Comparison of ENCODE assay signal across 8 cellular contexts in the genomic region with DNA sequence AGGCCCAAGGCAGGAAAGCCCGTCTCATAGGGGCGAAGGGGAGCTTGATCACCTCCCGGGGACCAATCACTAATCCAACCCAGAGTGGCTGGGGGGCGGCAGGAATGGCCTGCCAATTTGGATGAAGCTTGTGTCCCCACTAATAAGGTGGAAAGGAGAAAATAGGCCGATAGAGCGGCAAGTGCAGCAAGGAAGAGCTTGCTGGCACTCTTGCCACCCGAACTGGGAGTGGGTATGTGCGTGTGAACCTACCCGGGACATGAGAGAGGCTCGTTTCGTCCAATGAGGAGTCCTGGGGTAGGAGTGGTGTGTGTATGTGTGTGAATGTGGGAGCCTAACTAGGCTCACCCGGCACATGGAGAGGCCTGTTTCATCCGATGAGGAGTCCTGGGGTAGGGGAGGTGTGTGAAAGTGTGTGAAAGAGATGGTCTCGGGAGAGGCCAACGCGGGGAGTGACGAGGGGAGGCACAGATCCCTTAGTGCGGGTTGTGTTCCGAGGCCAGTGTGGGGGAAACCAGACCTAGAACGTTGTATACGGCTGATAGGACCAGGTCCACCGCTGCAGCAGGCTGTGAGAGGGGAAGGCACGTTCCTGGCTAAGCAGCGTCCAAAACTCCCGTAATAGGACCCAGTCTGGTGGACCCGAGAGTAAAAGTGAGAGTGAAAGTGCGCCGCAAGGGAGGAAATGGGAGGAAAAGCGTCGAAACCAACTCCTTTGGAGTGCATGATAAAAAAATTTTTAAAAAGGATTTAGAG. TPM values are rescaled to one million over a fixed set of nuclear protein-coding genes. Genes with fewer than 3 reads are reported as not detected.
DNase-seq lines count a peak whose midpoint lies in the region; ATAC-seq, FAIRE-seq and TF ChIP-seq lines count a peak whose summit lies in the region.

No MANE protein-coding gene starts in this region.

- no peaks in the 10 kb centered on the region for H4K20me1 ChIP-seq in Karpas-422 (ENCODE audit: insufficient read depth, low read depth, low read length)

- POLR2A ChIA-PET in AG04450 (lab: Yijun Ruan, JAX) = interaction anchor here (1.6 to 1.8 kb wide), 2 partner anchors 52 to 55 kb away, joined by 4 to 10 read pairs; partner anchors contain the start of genes HADHA and HADHB

- CTCF ChIA-PET in AG04450 (lab: Charles Lee) = no interaction called here

- 14 to 15% methylated on average over 30 of the region's 30 CpGs for WGBS in pancreas, 2 donors

- no peaks in the 10 kb centered on the region for H3K27me3 ChIP-seq in AG04450 (ENCODE audit: control insufficient read depth, insufficient read depth, low read length)
- no peaks in the 10 kb centered on the region for H3K27me3 ChIP-seq in Karpas-422 (ENCODE audit: low read length)
- no peaks in the 10 kb centered on the region for H3K27me3 ChIP-seq in pancreas

- H3K4me1 Mint-ChIP-seq in activated T-cell treated with anti-CD3 and anti-CD28 coated beads, Interleukin-2, amount 50 U/mL, for 4 hours (ENCODE audit: low read depth) = no peaks in the 10 kb centered on the region

- H3K4me2 ChIP-seq in Karpas-422 (ENCODE audit: low read depth, low read length, poor library complexity, severe bottlenecking) = peak overlapping the region; percentile 82

- peak overlapping the region; percentile 57 for H3K9ac ChIP-seq in Karpas-422 (ENCODE audit: low read length)

- DNase-seq in AG04450 (ENCODE audit: low read depth, low spot score) = no peak
- DNase-seq in Karpas-422 = peak; percentile 47
- DNase-seq in activated T-cell treated with anti-CD3 and anti-CD28 coated beads, Interleukin-2, amount 50 U/mL, for 4 hours = peak; percentile 25
- peak; percentile 13 for DNase-seq in globus pallidus (ENCODE audit: low spot score)
- DNase-seq in pancreas = peak in 3 of 6 donors; percentile 27 to 65 (median 29)

- H3K4me1 ChIP-seq in Karpas-422 (ENCODE audit: low read length) = peaks cover 12% of the 10 kb centered on the region
- peaks cover 0 to 4% (median 0%) of the 10 kb centered on the region in 3 donors for H3K4me1 ChIP-seq in pancreas

- H3K36me3 ChIP-seq in Karpas-422 (ENCODE audit: insufficient read depth, low read length) (no peaks in the 10 kb centered on the region), pancreas (no peaks in the 10 kb centered on the region)

- TF ChIP-seq CTCF in AG04450 (IDR thresholded peaks at IDR 0.05; ENCODE audit: low read depth, low read length) = no peak
- no peak for TF ChIP-seq CTCF in pancreas (IDR thresholded peaks at IDR 0.05)

- H3K79me2 ChIP-seq in Karpas-422 (ENCODE audit: low read length) = no peaks in the 10 kb centered on the region

- FAIRE-seq in pancreas (lab: Jason Lieb, UNC) = no peak

- no peak overlapping the region for H3K4me3 Mint-ChIP-seq in activated T-cell treated with anti-CD3 and anti-CD28 coated beads, Interleukin-2, amount 50 U/mL, for 4 hours

- H3K9me3 Mint-ChIP-seq in activated T-cell treated with anti-CD3 and anti-CD28 coated beads, Interleukin-2, amount 50 U/mL, for 4 hours = no peaks in the 10 kb centered on the region

- no peaks in the 10 kb centered on the region for H3K36me3 Mint-ChIP-seq in activated T-cell treated with anti-CD3 and anti-CD28 coated beads, Interleukin-2, amount 50 U/mL, for 4 hours (ENCODE audit: insufficient read depth)

- H3K4me3 ChIP-seq in AG04450 (ENCODE audit: low read depth, low read length) = peak overlapping the region; percentile 49
- H3K4me3 ChIP-seq in Karpas-422 (ENCODE audit: low read length) = peak overlapping the region; percentile 68
- peak overlapping the region; percentile 8 to 56 (median 34) for H3K4me3 ChIP-seq in pancreas

- H3K9me3 ChIP-seq in AG04450 (ENCODE audit: control insufficient read depth, insufficient read depth, low read length) (no peaks in the 10 kb centered on the region), Karpas-422 (ENCODE audit: low read length) (no peaks in the 10 kb centered on the region), pancreas (no peaks in the 10 kb centered on the region)

- peak; percentile 63 to 82 for ATAC-seq in activated T-cell treated with anti-CD3 and anti-CD28 coated beads, Interleukin-2, amount 50 U/mL, for 4 hours
- ATAC-seq in pancreas (peak; percentile 61 to 72 (median 68)), HG03354 (IDR thresholded peaks at IDR 0.05; ENCODE audit: poor library complexity, severe bottlenecking, unreplicated experiment) (no peak), HG03280 (IDR thresholded peaks at IDR 0.05; ENCODE audit: unreplicated experiment) (no peak), GM18511 (IDR thresholded peaks at IDR 0.05; ENCODE audit: unreplicated experiment) (no peak)

- intact Hi-C loops in pancreas (cut with DNase I) = no loop called here

- peak overlapping the region; percentile 76 for H3K27ac ChIP-seq in AG04450 (ENCODE audit: low read depth, low read length)
- H3K27ac ChIP-seq in Karpas-422 (ENCODE audit: low read length) = no peak overlapping the region
- peak overlapping the region; percentile 35 to 89 (median 70) for H3K27ac ChIP-seq in pancreas

- H2AFZ ChIP-seq in Karpas-422 (ENCODE audit: low read length) = peak overlapping the region; percentile 96

- H3K27me3 Mint-ChIP-seq in activated T-cell treated with anti-CD3 and anti-CD28 coated beads, Interleukin-2, amount 50 U/mL, for 4 hours (ENCODE audit: low read depth) = no peaks in the 10 kb centered on the region

- H3K9me2 ChIP-seq in Karpas-422 (replicated peaks; ENCODE audit: insufficient read depth, low read length) = no peaks in the 10 kb centered on the region

RNA-seq across cellular contexts. Expression of gene SELENOI, which starts 47.1 kb away (rescaled TPM):
- polyA plus RNA-seq in AG04450 (2011; rRNA removed) (8.9 and 10.9 TPM in 2 replicates), pancreas (1 to 10 TPM; 1.9 to 6.7 TPM)
- polyA minus RNA-seq in AG04450 (2011; rRNA and poly(A)+ RNA removed) = 33.1 and 45.9 TPM in 2 replicates
- 31.3 and 32.4 TPM in 2 replicates for total RNA-seq in Karpas-422 (2014; rRNA removed; shearing (Covaris generic); ENCODE audit: low replicate concordance)
- 10 to 100 TPM; 73.5 to 76.2 (median 76.0) TPM for total RNA-seq in activated T-cell treated with anti-CD3 and anti-CD28 coated beads, Interleukin-2, amount 50 U/mL, for 4 hours
- 10 to 100 TPM in 5 of 6 donors, 1 to 10 TPM in 1; 8.2 to 16.5 (median 13.4) TPM for total RNA-seq in pancreas

RNA-seq across cellular contexts. Expression of gene ADGRF3, which starts 47.8 kb away (rescaled TPM):
- polyA plus RNA-seq in AG04450 (2011; rRNA removed) (0.02 TPM in 1 of 2 replicates, not detected in the other), pancreas (1 to 10 TPM in 1 of 2 donors, under 1 TPM in 1; 0.87 to 1.4 TPM)
- polyA minus RNA-seq in AG04450 (2011; rRNA and poly(A)+ RNA removed) = not detected in 2 replicates
- total RNA-seq in Karpas-422 (2014; rRNA removed; shearing (Covaris generic); ENCODE audit: low replicate concordance) = 0.25 TPM in 1 of 2 replicates, not detected in the other
- 1 to 10 TPM; 1.9 to 2.8 (median 2.0) TPM for total RNA-seq in activated T-cell treated with anti-CD3 and anti-CD28 coated beads, Interleukin-2, amount 50 U/mL, for 4 hours
- 1 to 10 TPM in 1 of 6 donors, under 1 TPM in 5; 0.28 to 1.1 (median 0.57) TPM for total RNA-seq in pancreas

RNA-seq across cellular contexts. Expression of gene HADHB, which starts 54.1 kb away (rescaled TPM):
- 129 and 162 TPM in 2 replicates for polyA plus RNA-seq in AG04450 (2011; rRNA removed)
- polyA minus RNA-seq in AG04450 (2011; rRNA and poly(A)+ RNA removed) = 128 and 140 TPM in 2 replicates
- total RNA-seq in Karpas-422 (2014; rRNA removed; shearing (Covaris generic); ENCODE audit: low replicate concordance) = 40.7 and 48.8 TPM in 2 replicates
- total RNA-seq in activated T-cell treated with anti-CD3 and anti-CD28 coated beads, Interleukin-2, amount 50 U/mL, for 4 hours = 10 to 100 TPM; 53.8 to 59.9 (median 55.2) TPM
- total RNA-seq in pancreas = 10 to 100 TPM; 45.8 to 76.8 (median 60.2) TPM
- 10 to 100 TPM; 36.3 to 75.1 TPM for polyA plus RNA-seq in pancreas

RNA-seq across cellular contexts. Expression of gene HADHA, which starts 54.4 kb away (rescaled TPM):
- polyA plus RNA-seq in AG04450 (2011; rRNA removed) (155 and 172 TPM in 2 replicates), pancreas (10 to 100 TPM; 32.1 to 64.8 TPM)
- 160 and 163 TPM in 2 replicates for polyA minus RNA-seq in AG04450 (2011; rRNA and poly(A)+ RNA removed)
- 99.9 and 113 TPM in 2 replicates for total RNA-seq in Karpas-422 (2014; rRNA removed; shearing (Covaris generic); ENCODE audit: low replicate concordance)
- 10 to 100 TPM; 85.9 to 94.9 (median 87.7) TPM for total RNA-seq in activated T-cell treated with anti-CD3 and anti-CD28 coated beads, Interleukin-2, amount 50 U/mL, for 4 hours
- 10 to 100 TPM; 58.7 to 89.6 (median 69.2) TPM for total RNA-seq in pancreas

Comparison
In these comparisons a context has a peak if more than half of its experiments do, and no peak if none do; other contexts are left out.
1. ATAC-seq: peak in activated T-cell treated with anti-CD3 and anti-CD28 coated beads, Interleukin-2, amount 50 U/mL, for 4 hours (2 of 2) and pancreas (4 of 4); none in HG03354 (single experiment), HG03280 (single experiment) and GM18511 (single experiment).
2. Peak in every context shown above with its lines, with median percentiles within 50 percentile points of each other: H3K4me3 ChIP-seq.